In the genomic region with DNA sequence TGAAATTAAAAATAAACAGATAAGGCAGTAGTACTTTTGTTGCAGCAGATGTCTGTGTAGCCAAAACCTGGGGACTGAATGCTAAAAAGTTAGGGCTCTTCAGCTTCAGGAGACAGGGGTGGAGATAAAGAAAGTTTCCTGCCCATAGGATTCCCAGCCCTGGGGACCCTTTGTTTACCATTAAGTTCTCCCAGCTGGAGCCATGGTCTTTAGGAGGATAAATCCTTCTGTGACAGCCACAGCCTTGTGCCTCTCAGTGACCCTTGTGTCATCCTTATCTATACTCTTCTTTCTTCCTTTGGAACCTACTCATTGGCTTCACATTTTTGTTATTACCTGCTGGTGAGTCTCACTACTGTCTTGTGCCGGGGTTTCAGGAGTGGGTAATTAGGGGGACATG, we compare ENCODE assay signal across 20 cellular contexts. TPM values are rescaled to one million over a fixed set of nuclear protein-coding genes. Genes with fewer than 3 reads are reported as not detected.
DNase-seq lines count a peak whose midpoint lies in the region; ATAC-seq and TF ChIP-seq lines count a peak whose summit lies in the region.
"Had no signal": no experiment of that assay in that cellular context is flagged by ENCODE, and none has a peak within 500 bp of the region (broad histone marks: within the 10 kb centered on the region; RNA-seq: fewer than 3 reads in every experiment).

A gene with protein sequence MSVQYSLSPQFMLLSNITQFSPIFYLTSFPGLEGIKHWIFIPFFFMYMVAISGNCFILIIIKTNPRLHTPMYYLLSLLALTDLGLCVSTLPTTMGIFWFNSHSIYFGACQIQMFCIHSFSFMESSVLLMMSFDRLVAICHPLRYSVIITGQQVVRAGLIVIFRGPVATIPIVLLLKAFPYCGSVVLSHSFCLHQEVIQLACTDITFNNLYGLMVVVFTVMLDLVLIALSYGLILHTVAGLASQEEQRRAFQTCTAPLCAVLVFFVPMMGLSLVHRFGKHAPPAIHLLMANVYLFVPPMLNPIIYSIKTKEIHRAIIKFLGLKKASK (plus strand): TSS at position 237 of the 400 bp plus-strand sequence. CDS start 5,587 bp downstream, outside the sequence.

- H3F3A ChIP-seq in GM23338 (replicated peaks; ENCODE audit: low read depth) (no peaks in the 10 kb centered on the region), neural progenitor cell (ENCODE audit: low read depth) (peaks cover 28% of the 10 kb centered on the region)

- CTCF ChIA-PET in WTC11 (lab: Charles Lee), result no interaction called here
- CTCF ChIA-PET in activated CD8-positive, alpha-beta memory T cell treated with anti-CD3 and anti-CD28 coated beads, Interleukin-2, amount 10 ng/mL, durations not matched to agents 7 days and 5 days (lab: Charles Lee), result no interaction called here

- H3K79me2 ChIP-seq in GM23338 (replicated peaks; ENCODE audit: insufficient read depth) (no peaks in the 10 kb centered on the region), neural progenitor cell (ENCODE audit: low read depth) (no peaks in the 10 kb centered on the region)

- no peaks in the 10 kb centered on the region for H3K27me3 ChIP-seq in GM23338 (ENCODE audit: insufficient read depth)
- peaks cover 35% of the 10 kb centered on the region for H3K27me3 ChIP-seq in neural progenitor cell

- no peak within 1 kb of the TSS for H3K4me3 ChIP-seq in GM23338
- H3K4me3 ChIP-seq in neural progenitor cell, result peak within 1 kb of the TSS; percentile 20
- H3K4me3 ChIP-seq: A549, HAP-1 had no signal

- no peak within 1 kb of the TSS for H3K4me3 Mint-ChIP-seq in GM23338
- H3K4me3 Mint-ChIP-seq in WTC11, result no peak within 1 kb of the TSS
- H3K4me3 Mint-ChIP-seq in endothelial cell (ENCODE audit: unreplicated experiment), result no peak within 1 kb of the TSS
- no peak within 1 kb of the TSS for H3K4me3 Mint-ChIP-seq in neural progenitor cell
- no peak within 1 kb of the TSS for H3K4me3 Mint-ChIP-seq in activated CD8-positive, alpha-beta memory T cell treated with anti-CD3 and anti-CD28 coated beads, Interleukin-2, amount 10 ng/mL, durations not matched to agents 7 days and 5 days
- H3K4me3 Mint-ChIP-seq: CD4-positive, alpha-beta T cell had no signal

- no peak within 1 kb of the TSS for H3K9ac ChIP-seq in neural progenitor cell

- H3K4me1 ChIP-seq in GM23338 (ENCODE audit: insufficient read depth) (peaks cover 3% of the 10 kb centered on the region), neural progenitor cell (peaks cover 30% of the 10 kb centered on the region)
- H3K4me1 ChIP-seq: A549, Caco-2, HAP-1 had no signal

- DNase-seq in GM23338 (ENCODE audit: low spot score), result no peak
- DNase-seq in WTC11 (ENCODE audit: low spot score), result no peak
- DNase-seq in endothelial cell (ENCODE audit: low spot score), result no peak
- DNase-seq in neural progenitor cell (ENCODE audit: low spot score), result peak; percentile 82
- DNase-seq in activated CD8-positive, alpha-beta memory T cell treated with anti-CD3 and anti-CD28 coated beads, Interleukin-2, amount 10 ng/mL, durations not matched to agents 7 days and 5 days, result no peak
- no peak for DNase-seq in left lobe of liver (ENCODE audit: low spot score)
- DNase-seq in left colon, result no peak
- DNase-seq: AML-193; Caco-2; CD4-positive, alpha-beta T cell; GOT3; IMR-90 had no signal

- H3K9me3 ChIP-seq in neural progenitor cell (ENCODE audit: low read depth), result no peaks in the 10 kb centered on the region
- H3K9me3 ChIP-seq: A549, Caco-2, HAP-1 had no signal

- POLR2A ChIA-PET in WTC11 (lab: Charles Lee), result no interaction called here

- H3K4me2 ChIP-seq in GM23338 (no peak within 1 kb of the TSS), neural progenitor cell (peak within 1 kb of the TSS; percentile 73)
- H3K4me2 ChIP-seq: A549 had no signal

- no peaks in the 10 kb centered on the region for H3K9me2 ChIP-seq in GM23338 (ENCODE audit: insufficient read depth)

- H3K27ac Mint-ChIP-seq in GM23338 (no peak within 1 kb of the TSS), WTC11 (0 out of 2 replicates have a peak within 1 kb of the TSS, but pooled peaks have one; percentile 4), endothelial cell (ENCODE audit: unreplicated experiment) (peak within 1 kb of the TSS; percentile 64), neural progenitor cell (no peak within 1 kb of the TSS)
- H3K27ac Mint-ChIP-seq in activated CD8-positive, alpha-beta memory T cell treated with anti-CD3 and anti-CD28 coated beads, Interleukin-2, amount 10 ng/mL, durations not matched to agents 7 days and 5 days, result no peak within 1 kb of the TSS
- H3K27ac Mint-ChIP-seq: CD4-positive, alpha-beta T cell had no signal

- H4K20me1 ChIP-seq in GM23338 (replicated peaks; ENCODE audit: insufficient read depth), result no peaks in the 10 kb centered on the region
- no peaks in the 10 kb centered on the region for H4K20me1 ChIP-seq in neural progenitor cell (ENCODE audit: low read depth)

- H3K27ac ChIP-seq in GM23338 (ENCODE audit: low read depth) (no peak within 1 kb of the TSS), neural progenitor cell (peak within 1 kb of the TSS; percentile 92)
- H3K27ac ChIP-seq: 22Rv1, A549, C4-2B, HL-60 had no signal

- H3K4me1 Mint-ChIP-seq in GM23338 (peaks cover 5% of the 10 kb centered on the region; the same call in 2 of the 3 replicates), WTC11 (peaks cover 14% of the 10 kb centered on the region), endothelial cell (ENCODE audit: unreplicated experiment) (no peaks in the 10 kb centered on the region), neural progenitor cell (no peaks in the 10 kb centered on the region)
- H3K4me1 Mint-ChIP-seq in activated CD8-positive, alpha-beta memory T cell treated with anti-CD3 and anti-CD28 coated beads, Interleukin-2, amount 10 ng/mL, durations not matched to agents 7 days and 5 days, result no peaks in the 10 kb centered on the region

- intact Hi-C loops in left colon (cut with DNase I, micrococcal nuclease), result no loop called here

- no peaks in the 10 kb centered on the region for H3K36me3 ChIP-seq in GM23338 (ENCODE audit: insufficient read depth)
- no peaks in the 10 kb centered on the region for H3K36me3 ChIP-seq in neural progenitor cell
- H3K36me3 ChIP-seq: HAP-1 had no signal

- no peak for TF ChIP-seq CTCF in GM23338 (conservative IDR thresholded peaks at IDR 0.05; ENCODE audit: low read depth in 2 of 2)
- no peak for TF ChIP-seq CTCF in WTC11 (IDR thresholded peaks at IDR 0.05)
- TF ChIP-seq CTCF in endothelial cell (IDR thresholded peaks at IDR 0.05; ENCODE audit: unreplicated experiment), result no peak
- TF ChIP-seq CTCF in neural progenitor cell (IDR thresholded peaks at IDR 0.05), result no peak

- H3K27me3 Mint-ChIP-seq in GM23338 (ENCODE audit: insufficient read depth, low read depth, poor library complexity), result no peaks in the 10 kb centered on the region
- no peaks in the 10 kb centered on the region for H3K27me3 Mint-ChIP-seq in WTC11 (ENCODE audit: low read depth)
- H3K27me3 Mint-ChIP-seq in endothelial cell (ENCODE audit: unreplicated experiment), result no peaks in the 10 kb centered on the region
- H3K27me3 Mint-ChIP-seq in neural progenitor cell (ENCODE audit: insufficient read depth, low read depth), result peaks cover 2% of the 10 kb centered on the region
- peaks cover 2% of the 10 kb centered on the region for H3K27me3 Mint-ChIP-seq in activated CD8-positive, alpha-beta memory T cell treated with anti-CD3 and anti-CD28 coated beads, Interleukin-2, amount 10 ng/mL, durations not matched to agents 7 days and 5 days
- H3K27me3 Mint-ChIP-seq: CD4-positive, alpha-beta T cell had no signal

- H3K36me3 Mint-ChIP-seq in GM23338 (ENCODE audit: low read depth), result no peaks in the 10 kb centered on the region
- no peaks in the 10 kb centered on the region for H3K36me3 Mint-ChIP-seq in WTC11
- H3K36me3 Mint-ChIP-seq in endothelial cell (ENCODE audit: low read depth, unreplicated experiment), result no peaks in the 10 kb centered on the region
- H3K36me3 Mint-ChIP-seq in neural progenitor cell, result no peaks in the 10 kb centered on the region
- H3K36me3 Mint-ChIP-seq in activated CD8-positive, alpha-beta memory T cell treated with anti-CD3 and anti-CD28 coated beads, Interleukin-2, amount 10 ng/mL, durations not matched to agents 7 days and 5 days, result no peaks in the 10 kb centered on the region

- peak within 1 kb of the TSS; percentile 61; the same call in 1 of the 2 replicates for H2AFZ ChIP-seq in GM23338
- no peak within 1 kb of the TSS for H2AFZ ChIP-seq in neural progenitor cell (replicated peaks)

- ATAC-seq in GM23338, result no peak; the same call in 2 of the 3 replicates
- ATAC-seq in WTC11, result no peak
- no peak for ATAC-seq in GM18517 (IDR thresholded peaks at IDR 0.05; ENCODE audit: unreplicated experiment)
- ATAC-seq in activated CD8-positive, alpha-beta memory T cell treated with anti-CD3 and anti-CD28 coated beads, Interleukin-2, amount 10 ng/mL, durations not matched to agents 7 days and 5 days, result no peak
- ATAC-seq in left lobe of liver, result no peak
- no peak for ATAC-seq in left colon
- ATAC-seq: A549 had no signal

- no peaks in the 10 kb centered on the region for H3K9me3 Mint-ChIP-seq in GM23338
- H3K9me3 Mint-ChIP-seq in WTC11, result no peaks in the 10 kb centered on the region
- H3K9me3 Mint-ChIP-seq in endothelial cell (ENCODE audit: unreplicated experiment), result no peaks in the 10 kb centered on the region
- H3K9me3 Mint-ChIP-seq in neural progenitor cell, result no peaks in the 10 kb centered on the region
- H3K9me3 Mint-ChIP-seq in activated CD8-positive, alpha-beta memory T cell treated with anti-CD3 and anti-CD28 coated beads, Interleukin-2, amount 10 ng/mL, durations not matched to agents 7 days and 5 days (ENCODE audit: low read depth), result no peaks in the 10 kb centered on the region

TF ChIP-seq in GM23338, 12 proteins besides CTCF, POLR2A, EP300 and RAD21 (continues in another document):
- no peak for TF ChIP-seq JUNB (IDR thresholded peaks at IDR 0.05; ENCODE audit: unreplicated experiment)
- no peak for TF ChIP-seq STAT1 (IDR thresholded peaks at IDR 0.05; ENCODE audit: unreplicated experiment)
- no peak for TF ChIP-seq NANOG (IDR thresholded peaks at IDR 0.05; ENCODE audit: borderline replicate concordance)

TF ChIP-seq in WTC11, 78 proteins besides CTCF, POLR2A, EP300 and RAD21 (continues in another document):
- TF ChIP-seq EMX1 (CRISPR knock-in tag; IDR thresholded peaks at IDR 0.05), result no peak
- no peak for TF ChIP-seq MYBL2 (CRISPR knock-in tag; IDR thresholded peaks at IDR 0.05)
- TF ChIP-seq ELF4 (CRISPR knock-in tag; IDR thresholded peaks at IDR 0.05; ENCODE audit: low read depth), result no peak

RNA-seq across cellular contexts. Expression of the gene that starts here (rescaled TPM):
- total RNA-seq in GM23338 (2014; rRNA removed; shearing (Covaris generic)), result 0.03 and 0.35 TPM in 2 replicates
- not detected in 2 replicates for polyA plus RNA-seq in GM23338 (2016; fragmentation: Nextera tagmentation; extraction: Ambion mirVana)
- total RNA-seq in WTC11 (2021) (0.05 TPM in 1 of 3 replicates, not detected in the others), endothelial cell (ENCODE audit: unreplicated experiment) (not detected), neural progenitor cell (ENCODE audit: low replicate concordance) (not detected in 2 replicates), left lobe of liver (not detected), left colon (not detected)
- not detected for total RNA-seq in activated CD8-positive, alpha-beta memory T cell treated with anti-CD3 and anti-CD28 coated beads, Interleukin-2, amount 10 ng/mL, durations not matched to agents 7 days and 5 days
- total RNA-seq: Caco-2; CD4-positive, alpha-beta T cell; HT1080 had no signal
- polyA plus RNA-seq: A549, BJ had no signal

Comparison
In these comparisons a context has a peak if more than half of its experiments do, and no peak if none do; other contexts are left out.
1. Peak in DNase-seq, H3K4me3 ChIP-seq, H3K27ac ChIP-seq and H3K4me2 ChIP-seq in neural progenitor cell; RNA of the gene not detected or under 1 TPM.
2. H3K27ac Mint-ChIP-seq: peak in WTC11 (single experiment) and endothelial cell (single experiment); none in GM23338 (single experiment), neural progenitor cell (single experiment) and activated CD8-positive, alpha-beta memory T cell treated with anti-CD3 and anti-CD28 coated beads, Interleukin-2, amount 10 ng/mL, durations not matched to agents 7 days and 5 days (single experiment).